Comparison of ENCODE assay signal across 22 cellular contexts in genomic region chr17:57541049-57541448, GRCh38.
DNase-seq lines count a peak whose midpoint lies in the region; ATAC-seq and TF ChIP-seq lines count a peak whose summit lies in the region.
"Had no signal": no experiment of that assay in that cellular context is flagged by ENCODE, and none has a peak within 500 bp of the region (broad histone marks: within the 10 kb centered on the region; RNA-seq: fewer than 3 reads in every experiment).

No MANE protein-coding gene starts in this region.

- H3K27ac Mint-ChIP-seq in activated CD8-positive, alpha-beta T cell treated with anti-CD3 and anti-CD28 coated beads for 36 hours, result no peak overlapping the region
- no peak overlapping the region for H3K27ac Mint-ChIP-seq in activated CD8-positive, alpha-beta T cell treated with anti-CD3 and anti-CD28 coated beads, Interleukin-2, amount 10 ng/mL, durations not matched to agents 7 days and 5 days
- H3K27ac Mint-ChIP-seq in T-helper 17 cell, result peak overlapping the region; percentile 70
- H3K27ac Mint-ChIP-seq in stimulated activated memory B cell treated with anti-CD40 and anti-IgM and Interleukin-4, amounts not matched to agents 10 μg/mL and 1 μg/mL and 100 μg/mL, for 72 hours, result peak overlapping the region; percentile 14
- no peak overlapping the region for H3K27ac Mint-ChIP-seq in activated T-helper 2 cell treated with anti-CD3 and anti-CD28 coated beads, Interferon-gamma antibody, Interleukin-2, Interleukin-4, amounts not matched to agents 10 μg/mL and 5 μg/mL and 100 μg/mL, durations not matched to agents 14 hours and 24 hours and 36 hours
- H3K27ac Mint-ChIP-seq: activated B cell treated with CpG ODN at 0.5 μM for 24 hours; activated naive CD4-positive, alpha-beta T cell treated with anti-CD3 and anti-CD28 coated beads, Interleukin-2, amount 10 ng/mL, durations not matched to agents 7 days and 5 days; CD4-positive, alpha-beta T cell had no signal

- H3K9me3 ChIP-seq in T-helper 17 cell (ENCODE audit: control insufficient read depth, low read length, poor library complexity, severe bottlenecking), result no peaks in the 10 kb centered on the region
- H3K9me3 ChIP-seq: gastroesophageal sphincter had no signal

- peak; percentile 25 for TF ChIP-seq CTCF in activated CD8-positive, alpha-beta T cell treated with anti-CD3 and anti-CD28 coated beads for 36 hours (IDR thresholded peaks at IDR 0.05)

- POLR2A ChIA-PET in activated CD8-positive, alpha-beta T cell treated with anti-CD3 and anti-CD28 coated beads for 36 hours (lab: Charles Lee), result no interaction called here
- POLR2A ChIA-PET in activated CD8-positive, alpha-beta T cell treated with anti-CD3 and anti-CD28 coated beads, Interleukin-2, amount 10 ng/mL, durations not matched to agents 7 days and 5 days (lab: Charles Lee), result no interaction called here

- H3K27ac ChIP-seq in layer of hippocampus (ENCODE audit: low read depth, low read length), result peak overlapping the region; percentile 31
- H3K27ac ChIP-seq: HL-60, parathyroid adenoma had no signal

- H3K9me3 Mint-ChIP-seq in activated CD8-positive, alpha-beta T cell treated with anti-CD3 and anti-CD28 coated beads for 36 hours, result no peaks in the 10 kb centered on the region
- H3K9me3 Mint-ChIP-seq in activated CD8-positive, alpha-beta T cell treated with anti-CD3 and anti-CD28 coated beads, Interleukin-2, amount 10 ng/mL, durations not matched to agents 7 days and 5 days (ENCODE audit: insufficient read depth), result no peaks in the 10 kb centered on the region
- no peaks in the 10 kb centered on the region for H3K9me3 Mint-ChIP-seq in stimulated activated memory B cell treated with anti-CD40 and anti-IgM and Interleukin-4, amounts not matched to agents 10 μg/mL and 1 μg/mL and 100 μg/mL, for 72 hours
- no peaks in the 10 kb centered on the region for H3K9me3 Mint-ChIP-seq in activated T-helper 2 cell treated with anti-CD3 and anti-CD28 coated beads, Interferon-gamma antibody, Interleukin-2, Interleukin-4, amounts not matched to agents 10 μg/mL and 5 μg/mL and 100 μg/mL, durations not matched to agents 14 hours and 24 hours and 36 hours
- H3K9me3 Mint-ChIP-seq: activated B cell treated with CpG ODN at 0.5 μM for 24 hours; activated naive CD4-positive, alpha-beta T cell treated with anti-CD3 and anti-CD28 coated beads, Interleukin-2, amount 10 ng/mL, durations not matched to agents 7 days and 5 days; activated T-cell treated with anti-CD3 and anti-CD28 coated beads, Interleukin-2, amount 50 U/mL, for 72 hours; CD4-positive, alpha-beta T cell had no signal

- H3K27me3 Mint-ChIP-seq in activated CD8-positive, alpha-beta T cell treated with anti-CD3 and anti-CD28 coated beads for 36 hours, result no peaks in the 10 kb centered on the region
- no peaks in the 10 kb centered on the region for H3K27me3 Mint-ChIP-seq in activated CD8-positive, alpha-beta T cell treated with anti-CD3 and anti-CD28 coated beads, Interleukin-2, amount 10 ng/mL, durations not matched to agents 7 days and 5 days (ENCODE audit: low read depth)
- H3K27me3 Mint-ChIP-seq in T-helper 17 cell, result no peaks in the 10 kb centered on the region
- H3K27me3 Mint-ChIP-seq in stimulated activated memory B cell treated with anti-CD40 and anti-IgM and Interleukin-4, amounts not matched to agents 10 μg/mL and 1 μg/mL and 100 μg/mL, for 72 hours, result no peaks in the 10 kb centered on the region
- no peaks in the 10 kb centered on the region for H3K27me3 Mint-ChIP-seq in activated T-helper 2 cell treated with anti-CD3 and anti-CD28 coated beads, Interferon-gamma antibody, Interleukin-2, Interleukin-4, amounts not matched to agents 10 μg/mL and 5 μg/mL and 100 μg/mL, durations not matched to agents 14 hours and 24 hours and 36 hours (ENCODE audit: low read depth)
- H3K27me3 Mint-ChIP-seq: activated B cell treated with CpG ODN at 0.5 μM for 24 hours; activated naive CD4-positive, alpha-beta T cell treated with anti-CD3 and anti-CD28 coated beads, Interleukin-2, amount 10 ng/mL, durations not matched to agents 7 days and 5 days; CD4-positive, alpha-beta T cell had no signal

- DNase-seq in activated CD8-positive, alpha-beta T cell treated with anti-CD3 and anti-CD28 coated beads for 36 hours, result no peak
- DNase-seq in activated CD8-positive, alpha-beta T cell treated with anti-CD3 and anti-CD28 coated beads, Interleukin-2, amount 10 ng/mL, durations not matched to agents 7 days and 5 days, result no peak
- no peak for DNase-seq in T-helper 17 cell
- DNase-seq in OCI-M2 (lab: John Stamatoyannopoulos, UW; ENCODE audit: unreplicated experiment), result no peak
- no peak for DNase-seq in activated T-helper 2 cell treated with anti-CD3 and anti-CD28 coated beads, Interferon-gamma antibody, Interleukin-2, Interleukin-4, amounts not matched to agents 10 μg/mL and 5 μg/mL and 100 μg/mL, durations not matched to agents 14 hours and 24 hours and 36 hours (ENCODE audit: low spot score)
- DNase-seq: activated B cell treated with CpG ODN at 0.5 μM for 24 hours; activated CD4-positive, alpha-beta T cell treated with anti-CD3 and anti-CD28 coated beads, Interleukin-2, amount 50 U/mL, for 1 hour; activated naive CD4-positive, alpha-beta T cell treated with anti-CD3 and anti-CD28 coated beads, Interleukin-2, amount 10 ng/mL, durations not matched to agents 7 days and 5 days; activated T-cell treated with anti-CD3 and anti-CD28 coated beads, Interleukin-2, amount 50 U/mL, for 72 hours; CD4-positive, alpha-beta T cell; hippocampal formation; Kasumi-1; NCI-H1436; NCI-H2081; NCI-H526 treated with DMSO at 0.1 percent for 48 hours; stimulated activated naive CD8-positive, alpha-beta T cell treated with anti-CD3 and anti-CD28 coated beads, Interleukin-15, Interleukin-2, amounts not matched to agents 100 U/mL and 50 U/mL, for 24 hours had no signal

- no peaks in the 10 kb centered on the region for H3K27me3 ChIP-seq in layer of hippocampus (ENCODE audit: control insufficient read depth, insufficient read depth, low read length)
- H3K27me3 ChIP-seq: gastroesophageal sphincter had no signal

- CTCF ChIA-PET in activated CD8-positive, alpha-beta T cell treated with anti-CD3 and anti-CD28 coated beads for 36 hours (lab: Charles Lee), result interaction anchor here (0.9 to 1.0 kb wide), 3 partner anchors 11 to 298 kb away, joined by 3 to 4 read pairs (median 3); no protein-coding TSS in a partner anchor
- CTCF ChIA-PET in activated CD8-positive, alpha-beta T cell treated with anti-CD3 and anti-CD28 coated beads, Interleukin-2, amount 10 ng/mL, durations not matched to agents 7 days and 5 days (lab: Charles Lee), result interaction anchor here (0.7 to 3.2 kb wide), 4 partner anchors 12 to 297 kb away, joined by 3 to 14 read pairs (median 4); no protein-coding TSS in a partner anchor

- peaks cover 33% of the 10 kb centered on the region for H3K4me1 Mint-ChIP-seq in activated CD8-positive, alpha-beta T cell treated with anti-CD3 and anti-CD28 coated beads for 36 hours (ENCODE audit: low read depth)
- peaks cover 21% of the 10 kb centered on the region for H3K4me1 Mint-ChIP-seq in activated CD8-positive, alpha-beta T cell treated with anti-CD3 and anti-CD28 coated beads, Interleukin-2, amount 10 ng/mL, durations not matched to agents 7 days and 5 days (ENCODE audit: low read depth)
- peaks cover 28% of the 10 kb centered on the region for H3K4me1 Mint-ChIP-seq in T-helper 17 cell
- peaks cover 28% of the 10 kb centered on the region for H3K4me1 Mint-ChIP-seq in stimulated activated memory B cell treated with anti-CD40 and anti-IgM and Interleukin-4, amounts not matched to agents 10 μg/mL and 1 μg/mL and 100 μg/mL, for 72 hours
- peaks cover 25% of the 10 kb centered on the region for H3K4me1 Mint-ChIP-seq in activated T-helper 2 cell treated with anti-CD3 and anti-CD28 coated beads, Interferon-gamma antibody, Interleukin-2, Interleukin-4, amounts not matched to agents 10 μg/mL and 5 μg/mL and 100 μg/mL, durations not matched to agents 14 hours and 24 hours and 36 hours (ENCODE audit: low read depth)

- no peak overlapping the region for H3K4me3 Mint-ChIP-seq in activated CD8-positive, alpha-beta T cell treated with anti-CD3 and anti-CD28 coated beads for 36 hours
- no peak overlapping the region for H3K4me3 Mint-ChIP-seq in activated CD8-positive, alpha-beta T cell treated with anti-CD3 and anti-CD28 coated beads, Interleukin-2, amount 10 ng/mL, durations not matched to agents 7 days and 5 days
- no peak overlapping the region for H3K4me3 Mint-ChIP-seq in T-helper 17 cell
- no peak overlapping the region for H3K4me3 Mint-ChIP-seq in stimulated activated memory B cell treated with anti-CD40 and anti-IgM and Interleukin-4, amounts not matched to agents 10 μg/mL and 1 μg/mL and 100 μg/mL, for 72 hours
- no peak overlapping the region for H3K4me3 Mint-ChIP-seq in activated T-helper 2 cell treated with anti-CD3 and anti-CD28 coated beads, Interferon-gamma antibody, Interleukin-2, Interleukin-4, amounts not matched to agents 10 μg/mL and 5 μg/mL and 100 μg/mL, durations not matched to agents 14 hours and 24 hours and 36 hours (ENCODE audit: low read depth)
- H3K4me3 Mint-ChIP-seq: activated B cell treated with CpG ODN at 0.5 μM for 24 hours; activated naive CD4-positive, alpha-beta T cell treated with anti-CD3 and anti-CD28 coated beads, Interleukin-2, amount 10 ng/mL, durations not matched to agents 7 days and 5 days; activated T-cell treated with anti-CD3 and anti-CD28 coated beads, Interleukin-2, amount 50 U/mL, for 72 hours; CD4-positive, alpha-beta T cell had no signal

- no peaks in the 10 kb centered on the region for H3K36me3 Mint-ChIP-seq in activated CD8-positive, alpha-beta T cell treated with anti-CD3 and anti-CD28 coated beads for 36 hours (ENCODE audit: low read depth)
- no peaks in the 10 kb centered on the region for H3K36me3 Mint-ChIP-seq in activated CD8-positive, alpha-beta T cell treated with anti-CD3 and anti-CD28 coated beads, Interleukin-2, amount 10 ng/mL, durations not matched to agents 7 days and 5 days (ENCODE audit: low read depth)
- H3K36me3 Mint-ChIP-seq in T-helper 17 cell (ENCODE audit: low read depth), result peaks cover 2% of the 10 kb centered on the region
- H3K36me3 Mint-ChIP-seq in stimulated activated memory B cell treated with anti-CD40 and anti-IgM and Interleukin-4, amounts not matched to agents 10 μg/mL and 1 μg/mL and 100 μg/mL, for 72 hours, result no peaks in the 10 kb centered on the region
- no peaks in the 10 kb centered on the region for H3K36me3 Mint-ChIP-seq in activated T-helper 2 cell treated with anti-CD3 and anti-CD28 coated beads, Interferon-gamma antibody, Interleukin-2, Interleukin-4, amounts not matched to agents 10 μg/mL and 5 μg/mL and 100 μg/mL, durations not matched to agents 14 hours and 24 hours and 36 hours (ENCODE audit: low read depth)
- H3K36me3 Mint-ChIP-seq: activated naive CD4-positive, alpha-beta T cell treated with anti-CD3 and anti-CD28 coated beads, Interleukin-2, amount 10 ng/mL, durations not matched to agents 7 days and 5 days had no signal

- intact Hi-C loops in activated CD8-positive, alpha-beta T cell treated with anti-CD3 and anti-CD28 coated beads for 36 hours (cut with micrococcal nuclease), result no loop called here
- intact Hi-C loops in activated T-helper 2 cell treated with anti-CD3 and anti-CD28 coated beads, Interferon-gamma antibody, Interleukin-2, Interleukin-4, amounts not matched to agents 10 μg/mL and 5 μg/mL and 100 μg/mL, durations not matched to agents 14 hours and 24 hours and 36 hours (cut with micrococcal nuclease), result no loop called here

- ATAC-seq in activated CD8-positive, alpha-beta T cell treated with anti-CD3 and anti-CD28 coated beads for 36 hours, result no peak
- ATAC-seq in activated CD8-positive, alpha-beta T cell treated with anti-CD3 and anti-CD28 coated beads, Interleukin-2, amount 10 ng/mL, durations not matched to agents 7 days and 5 days, result no peak
- ATAC-seq in T-helper 17 cell (no peak), GM19467 (IDR thresholded peaks at IDR 0.05; ENCODE audit: unreplicated experiment) (no peak)
- no peak for ATAC-seq in stimulated activated memory B cell treated with anti-CD40 and anti-IgM and Interleukin-4, amounts not matched to agents 10 μg/mL and 1 μg/mL and 100 μg/mL, for 72 hours
- ATAC-seq: activated T-cell treated with anti-CD3 and anti-CD28 coated beads, Interleukin-2, amount 50 U/mL, for 72 hours; stimulated activated naive CD8-positive, alpha-beta T cell treated with anti-CD3 and anti-CD28 coated beads, Interleukin-15, Interleukin-2, amounts not matched to agents 100 U/mL and 50 U/mL, for 24 hours had no signal

Comparison
In these comparisons a context has a peak if more than half of its experiments do, and no peak if none do; other contexts are left out.
1. H3K27ac Mint-ChIP-seq: peak in T-helper 17 cell (single experiment) and stimulated activated memory B cell treated with anti-CD40 and anti-IgM and Interleukin-4, amounts not matched to agents 10 μg/mL and 1 μg/mL and 100 μg/mL, for 72 hours (single experiment); none in activated CD8-positive, alpha-beta T cell treated with anti-CD3 and anti-CD28 coated beads for 36 hours (single experiment), activated CD8-positive, alpha-beta T cell treated with anti-CD3 and anti-CD28 coated beads, Interleukin-2, amount 10 ng/mL, durations not matched to agents 7 days and 5 days (single experiment) and activated T-helper 2 cell treated with anti-CD3 and anti-CD28 coated beads, Interferon-gamma antibody, Interleukin-2, Interleukin-4, amounts not matched to agents 10 μg/mL and 5 μg/mL and 100 μg/mL, durations not matched to agents 14 hours and 24 hours and 36 hours (single experiment).